ENCODE assay signal across 8 cellular contexts in genomic region chr7:5822742-5823503, GRCh38. TPM values are rescaled to one million over a fixed set of nuclear protein-coding genes. Genes with fewer than 3 reads are reported as not detected.
DNase-seq lines count a peak whose midpoint lies in the region; ATAC-seq, FAIRE-seq and TF ChIP-seq lines count a peak whose summit lies in the region.

No MANE protein-coding gene starts in this region.

- ATAC-seq in HG03442 (IDR thresholded peaks at IDR 0.05; ENCODE audit: unreplicated experiment) (peak; percentile 98), left colon (peak; percentile 100)

- H3K27ac ChIP-seq in BLaER1, result peak overlapping the region; percentile 73
- peak overlapping the region; percentile 70 for H3K27ac ChIP-seq in colonic mucosa

- no peak for TF ChIP-seq CTCF in colonic mucosa (IDR thresholded peaks at IDR 0.05)

- H3K4me2 ChIP-seq in BLaER1, result peak overlapping the region; percentile 95

- H3K9me3 ChIP-seq in BLaER1, result no peaks in the 10 kb centered on the region
- H3K9me3 ChIP-seq in colonic mucosa, result no peaks in the 10 kb centered on the region

- H3K9ac ChIP-seq in BLaER1 (peak overlapping the region; percentile 72), colonic mucosa (ENCODE audit: low read depth in 2 of 2, low read length in 2 of 2) (peak overlapping the region; percentile 73 to 76)

- H3K27me3 ChIP-seq in BLaER1 (no peaks in the 10 kb centered on the region), colonic mucosa (no peaks in the 10 kb centered on the region)

- no peaks in the 10 kb centered on the region for H4K20me1 ChIP-seq in BLaER1

- H3K4me3 ChIP-seq in BLaER1, result peak overlapping the region; percentile 74
- peak overlapping the region; percentile 76 for H3K4me3 ChIP-seq in colonic mucosa

- DNase-seq in GM19239 (ENCODE audit: insufficient read length, low spot score) (peak; percentile 94), NCI-H510A treated with DMSO at 0.1 percent for 48 hours (lab: John Stamatoyannopoulos, UW) (peak; percentile 88), colonic mucosa (peak; percentile 98), left colon (peak; percentile 97)
- peak; percentile 94 to 95 for DNase-seq in activated CD4-positive, alpha-beta T cell treated with anti-CD3 and anti-CD28 coated beads for 4 hours
- peak; percentile 90 for DNase-seq in stimulated activated CD4-positive, alpha-beta T cell treated with anti-CD3 and anti-CD28 coated beads, Interleukin-1b, Interleukin-23, amount 100 ng/mL, for 4 hours (ENCODE audit: low read depth in 2 of 2)

- peak; percentile 97 for FAIRE-seq in GM19239 (lab: Jason Lieb, UNC)

- H3K36me3 ChIP-seq in BLaER1 (no peaks in the 10 kb centered on the region), colonic mucosa (no peaks in the 10 kb centered on the region)

- peaks cover 24% of the 10 kb centered on the region for H3K4me1 ChIP-seq in BLaER1
- H3K4me1 ChIP-seq in colonic mucosa, result no peaks in the 10 kb centered on the region

- intact Hi-C loops in colonic mucosa (cut with DNase I), result no loop called here
- intact Hi-C loops in left colon (cut with DNase I, micrococcal nuclease), result no loop called here

RNA-seq across cellular contexts. Expression of gene RNF216, which starts 41.5 kb away (rescaled TPM):
- total RNA-seq in colonic mucosa, result 10 to 100 TPM; 15.9 to 16.2 TPM
- total RNA-seq in left colon, result 10 to 100 TPM; 18.9 TPM

RNA-seq across cellular contexts. Expression of gene OCM, which starts 57.7 kb away (rescaled TPM):
- total RNA-seq in colonic mucosa, result not detected
- total RNA-seq in left colon, result not detected

Comparison
In these comparisons a context has a peak if more than half of its experiments do, and no peak if none do; other contexts are left out.
1. Peak in every context shown above with its lines: DNase-seq, ATAC-seq, H3K4me3 ChIP-seq and H3K27ac ChIP-seq.